25 cellular contexts compared by ENCODE assay signal in the genomic region with DNA sequence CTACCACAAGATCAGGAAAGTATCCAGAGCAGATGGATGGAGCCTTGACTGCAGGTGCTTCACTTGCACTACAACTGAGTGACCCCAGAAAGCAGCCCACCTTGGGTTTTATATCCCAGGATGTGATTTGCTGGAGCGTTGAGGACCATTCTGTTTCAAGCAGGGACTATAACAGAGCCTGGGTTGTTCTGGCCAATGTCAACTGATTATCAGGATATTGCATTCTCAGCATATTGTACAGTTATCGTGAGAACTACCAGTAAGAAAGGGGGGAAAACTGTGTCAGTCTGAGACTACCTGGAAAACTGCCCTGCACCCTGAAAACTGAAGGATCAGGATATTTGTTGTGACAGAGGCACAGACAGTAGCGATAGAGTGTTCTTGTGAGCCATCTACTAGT. TPM values are rescaled to one million over a fixed set of nuclear protein-coding genes. Genes with fewer than 3 reads are reported as not detected.
DNase-seq lines count a peak whose midpoint lies in the region; ATAC-seq, FAIRE-seq and TF ChIP-seq lines count a peak whose summit lies in the region.
"Had no signal": no experiment of that assay in that cellular context is flagged by ENCODE, and none has a peak within 500 bp of the region (broad histone marks: within the 10 kb centered on the region; RNA-seq: fewer than 3 reads in every experiment).

No MANE protein-coding gene starts in this region.

- H3K36me3 ChIP-seq in HepG2 (replicated peaks in 1 of 2; ENCODE audit: control insufficient read depth in 1 of 2, insufficient read depth in 2 of 2, low read length in 2 of 2) (peaks cover 0 to 11% of the 10 kb centered on the region in 2 experiments; a peak in 3 of 5 replicates), right lobe of liver (peaks cover 0 to 13% (median 5%) of the 10 kb centered on the region in 4 donors), endodermal cell (ENCODE audit: control insufficient read depth, insufficient read depth, low read length) (peaks cover 40% of the 10 kb centered on the region), thymus (ENCODE audit: control insufficient read depth, insufficient read depth) (peaks cover 27% of the 10 kb centered on the region), SK-N-SH (replicated peaks in 1 of 2; ENCODE audit: control insufficient read depth in 1 of 2, insufficient read depth in 2 of 2, low read length in 1 of 2) (peaks cover 28 to 46% of the 10 kb centered on the region in 2 experiments)

- H3K9ac ChIP-seq in HepG2 (ENCODE audit: insufficient read depth, low read depth, low read length) = no peak overlapping the region
- no peak overlapping the region for H3K9ac ChIP-seq in endodermal cell (ENCODE audit: extremely low read depth, low read length, poor library complexity, severe bottlenecking)
- H3K9ac ChIP-seq in SK-N-SH = no peak overlapping the region
- H3K9ac ChIP-seq: BLaER1 treated with 17β-estradiol and CSF1 and Interleukin-3, amounts not matched to agents 10 nM and 100 nM had no signal

- POLR2A ChIA-PET in HepG2 (lab: Yijun Ruan, JAX) = no interaction called here
- POLR2A ChIA-PET in SK-N-SH (lab: Yijun Ruan, JAX) = no interaction called here

- H3K79me2 ChIP-seq in HepG2 (ENCODE audit: insufficient read depth, low read length) = no peaks in the 10 kb centered on the region
- peaks cover 19% of the 10 kb centered on the region; the same call in 1 of the 2 replicates for H3K79me2 ChIP-seq in SK-N-SH (ENCODE audit: insufficient read depth)

- TF ChIP-seq CTCF in HepG2 (CRISPR knock-in tag; IDR thresholded peaks at IDR 0.05) (no peak), right lobe of liver (IDR thresholded peaks at IDR 0.05) (no peak), endodermal cell (conservative IDR thresholded peaks at IDR 0.05) (no peak), SK-N-SH (IDR thresholded peaks at IDR 0.05) (no peak)

- H3K27ac ChIP-seq in HepG2 (ENCODE audit: extremely low read length, insufficient read depth, low read length) (no peak overlapping the region), right lobe of liver (no peak overlapping the region), endodermal cell (ENCODE audit: low read depth, low read length) (no peak overlapping the region), thymus (ENCODE audit: low read depth) (peak overlapping the region; percentile 18), SK-N-SH (ENCODE audit: low read depth in 2 of 2, low read length in 1 of 2) (no peak overlapping the region)
- H3K27ac ChIP-seq: 22Rv1; BLaER1 treated with 17β-estradiol and CSF1 and Interleukin-3, amounts not matched to agents 10 nM and 100 nM had no signal

- TF ChIP-seq EP300 in HepG2 (IDR thresholded peaks at IDR 0.05; ENCODE audit: low read depth in 2 of 2, low read length in 2 of 2) (no peak), HepG2 (CRISPR knock-in tag; IDR thresholded peaks at IDR 0.05; ENCODE audit: borderline replicate concordance) (no peak), SK-N-SH (IDR thresholded peaks at IDR 0.05; ENCODE audit: borderline replicate concordance in 1 of 2, low read depth in 1 of 2, low read length in 1 of 2) (no peak)

- TF ChIP-seq RAD21 in HepG2 (CRISPR knock-in tag; IDR thresholded peaks at IDR 0.05) (no peak), SK-N-SH (IDR thresholded peaks at IDR 0.05; ENCODE audit: low read length) (no peak)

- peaks cover 27% of the 10 kb centered on the region for H3K9me3 Mint-ChIP-seq in endodermal cell

- intact Hi-C loops in HepG2 (cut with micrococcal nuclease; ENCODE audit: unreplicated experiment) = no loop called here
- intact Hi-C loops in right lobe of liver (cut with DNase I) = no loop called here

- no peak overlapping the region for H3K27ac Mint-ChIP-seq in endodermal cell
- H3K27ac Mint-ChIP-seq: CD14-positive monocyte; CD4-positive, alpha-beta T cell; CD8-positive, alpha-beta memory T cell; GM23338; H9 had no signal

- peaks cover 39% of the 10 kb centered on the region for H3K36me3 Mint-ChIP-seq in endodermal cell (ENCODE audit: low read depth)

- peaks cover 13% of the 10 kb centered on the region for H3K4me1 Mint-ChIP-seq in endodermal cell
- H3K4me1 Mint-ChIP-seq: CD14-positive monocyte; CD8-positive, alpha-beta memory T cell; GM23338; H9 had no signal

- H4K20me1 ChIP-seq in HepG2 (ENCODE audit: insufficient read depth, low read length) (no peaks in the 10 kb centered on the region), SK-N-SH (ENCODE audit: insufficient read depth) (no peaks in the 10 kb centered on the region)

- H3K4me1 ChIP-seq in HepG2 (ENCODE audit: insufficient read depth, low read length) (no peaks in the 10 kb centered on the region), right lobe of liver (no peaks in the 10 kb centered on the region), endodermal cell (ENCODE audit: control insufficient read depth, insufficient read depth, low read length) (no peaks in the 10 kb centered on the region), thymus (ENCODE audit: control insufficient read depth, insufficient read depth, low read length) (no peaks in the 10 kb centered on the region), SK-N-SH (ENCODE audit: control insufficient read depth in 1 of 2, insufficient read depth in 2 of 2, low read depth in 1 of 2, low read length in 1 of 2) (no peaks in the 10 kb centered on the region)
- H3K4me1 ChIP-seq: BE2C; BLaER1 treated with 17β-estradiol and CSF1 and Interleukin-3, amounts not matched to agents 10 nM and 100 nM had no signal

- peaks cover 7% of the 10 kb centered on the region for H3K27me3 Mint-ChIP-seq in endodermal cell (ENCODE audit: insufficient read depth)
- H3K27me3 Mint-ChIP-seq: CD4-positive, alpha-beta T cell; CD8-positive, alpha-beta memory T cell had no signal

- FAIRE-seq in HepG2 (lab: Jason Lieb, UNC) = no peak
- FAIRE-seq: A204.1, D721Med, GM12878, GM19239 had no signal

- no peak overlapping the region for H3K4me2 ChIP-seq in HepG2 (ENCODE audit: low read depth, low read length)
- no peak overlapping the region for H3K4me2 ChIP-seq in SK-N-SH
- H3K4me2 ChIP-seq: BLaER1 treated with 17β-estradiol and CSF1 and Interleukin-3, amounts not matched to agents 10 nM and 100 nM; GM23338 had no signal

- no peak overlapping the region for H3K4me3 ChIP-seq in HepG2 (replicated peaks in 1 of 3; ENCODE audit: insufficient read depth in 1 of 3, low read depth in 2 of 3, low read length in 3 of 3)
- H3K4me3 ChIP-seq in right lobe of liver = no peak overlapping the region
- H3K4me3 ChIP-seq in endodermal cell (ENCODE audit: low read length) = peak overlapping the region; percentile 9
- H3K4me3 ChIP-seq in thymus (ENCODE audit: low read length) = no peak overlapping the region
- no peak overlapping the region for H3K4me3 ChIP-seq in SK-N-SH (ENCODE audit: low read depth in 2 of 2, low read length in 1 of 2)
- H3K4me3 ChIP-seq: BLaER1 treated with 17β-estradiol and CSF1 and Interleukin-3, amounts not matched to agents 10 nM and 100 nM; GM12878; GM23338 had no signal

- 70% methylated on average over 3 of the region's 3 CpGs for WGBS in HepG2 (ENCODE audit: low lambda C conversion rate)
- 96% methylated on average over 3 of the region's 3 CpGs for WGBS in right lobe of liver (ENCODE audit: insufficient coverage, low coverage, low lambda C conversion rate, missing lambda C conversion rate)
- 91 to 98% methylated on average over 3 of the region's 3 CpGs for WGBS in endodermal cell (ENCODE audit: insufficient coverage in 1 of 2, insufficient read length in 1 of 2), 2 experiments
- 99% methylated on average over 3 of the region's 3 CpGs for WGBS in thymus
- 88% methylated on average over 3 of the region's 3 CpGs for WGBS in SK-N-SH (ENCODE audit: low lambda C conversion rate)

- H3K9me3 ChIP-seq in HepG2 (ENCODE audit: low read length) = no peaks in the 10 kb centered on the region; the same call in 1 of the 2 replicates
- peaks cover 0 to 10% (median 5%) of the 10 kb centered on the region in 4 donors for H3K9me3 ChIP-seq in right lobe of liver
- H3K9me3 ChIP-seq in endodermal cell (ENCODE audit: control insufficient read depth, low read length) = peaks cover 25% of the 10 kb centered on the region
- H3K9me3 ChIP-seq in thymus (ENCODE audit: control insufficient read depth) = peaks cover 10% of the 10 kb centered on the region
- 0 out of 2 replicates have a peak, but pooled peaks cover 7% of the 10 kb centered on the region for H3K9me3 ChIP-seq in SK-N-SH

- no TSS peak for BruUV-seq in HepG2 (replicated peaks; lab: Mats Ljungman, UMichigan)

- CTCF ChIA-PET in HepG2 (lab: Yijun Ruan, JAX; ENCODE audit: low intra/inter-chr PET ratio, low total read pairs) (no interaction called here), SK-N-SH (lab: Yijun Ruan, JAX) (no interaction called here)

- H3K9me2 ChIP-seq in SK-N-SH = no peaks in the 10 kb centered on the region

- H3K4me3 Mint-ChIP-seq in endodermal cell = no peak overlapping the region
- H3K4me3 Mint-ChIP-seq: CD14-positive monocyte; CD4-positive, alpha-beta T cell; GM23338; H9 had no signal

- DNase-seq in HepG2 (ENCODE audit: low spot score) (no peak), right lobe of liver (no peak), endodermal cell (no peak), SK-N-SH (no peak)
- DNase-seq: ACHN; AML-193; BE2C; CD4-positive, alpha-beta T cell; CD8-positive, alpha-beta memory T cell; DMS 273 treated with DMSO at 0.1 percent for 48 hours; DMS79; EL; GDM1; H9 had no signal

- peaks cover 5% of the 10 kb centered on the region for H3F3A ChIP-seq in SK-N-SH (replicated peaks; ENCODE audit: insufficient read depth)

- ATAC-seq in HepG2 (no peak; the same call in 2 of the 3 replicates), right lobe of liver (no peak), GM21825 (IDR thresholded peaks at IDR 0.05; ENCODE audit: unreplicated experiment) (no peak)
- ATAC-seq: GM12878, GM23338, HCT116 had no signal

- in situ Hi-C loops in HepG2 (cut with HindIII; ENCODE audit: extremely low pct_ligation_motif_present, low pct_unique_long_range_greater_than_20kb) = no loop called here

- TF ChIP-seq POLR2A in HepG2 (IDR thresholded peaks at IDR 0.05; ENCODE audit: insufficient read depth in 1 of 2, low read depth in 2 of 2, low read length in 2 of 2) = no peak
- no peak for TF ChIP-seq POLR2A in right lobe of liver (IDR thresholded peaks at IDR 0.05)

- H2AFZ ChIP-seq in HepG2 (ENCODE audit: low read length) (no peak overlapping the region), SK-N-SH (ENCODE audit: low read depth) (no peak overlapping the region)
- H2AFZ ChIP-seq: GM23338 had no signal

- H3K27me3 ChIP-seq in HepG2 (ENCODE audit: control insufficient read depth in 1 of 2, insufficient read depth in 2 of 2, low read length in 2 of 2) = no peaks in the 10 kb centered on the region
- H3K27me3 ChIP-seq in right lobe of liver = no peaks in the 10 kb centered on the region
- no peaks in the 10 kb centered on the region for H3K27me3 ChIP-seq in endodermal cell (ENCODE audit: control insufficient read depth, insufficient read depth, low read length, poor library complexity, severe bottlenecking)
- no peaks in the 10 kb centered on the region for H3K27me3 ChIP-seq in thymus (ENCODE audit: control insufficient read depth, insufficient read depth)
- H3K27me3 ChIP-seq in SK-N-SH (ENCODE audit: insufficient read depth) = no peaks in the 10 kb centered on the region
- H3K27me3 ChIP-seq: BE2C had no signal

RNA-seq across cellular contexts. Expression of gene ZNF669, which starts 8.0 kb away (rescaled TPM):
- total RNA-seq in HepG2 (2016; rRNA removed; fragmentation: Illumina TruSeq; extraction: Trizol) = 13.6 and 14.6 TPM in 2 replicates
- total RNA-seq in HepG2 (2016; cell fraction: cytosol; rRNA removed; fragmentation: Illumina TruSeq; extraction: Trizol; ENCODE audit: low read depth) = 2.4 and 3.5 TPM in 2 replicates
- total RNA-seq in HepG2 (2016; cell fraction: insoluble cytoplasmic fraction; rRNA removed; fragmentation: Illumina TruSeq; extraction: Trizol) = 10.6 and 14.2 TPM in 2 replicates
- total RNA-seq in HepG2 (2016; cell fraction: membrane; rRNA removed; fragmentation: Illumina TruSeq; extraction: Trizol) = 5.9 and 7.8 TPM in 2 replicates
- total RNA-seq in HepG2 (2016; cell fraction: nucleus; rRNA removed; fragmentation: Illumina TruSeq; extraction: Trizol) = 9.1 and 11.4 TPM in 2 replicates
- 2.8 and 3.1 TPM in 2 replicates for polyA plus RNA-seq in HepG2 (2011; rRNA removed)
- 1.6 and 2.7 TPM in 2 replicates for polyA plus RNA-seq in HepG2 (2011; cell fraction: cytosol; rRNA removed)
- 1.7 and 1.8 TPM in 2 replicates for polyA plus RNA-seq in HepG2 (2011; cell fraction: nucleus; rRNA removed)
- 3.2 and 4.3 TPM in 2 replicates for polyA plus RNA-seq in HepG2 (2012)
- 0.65 and 0.85 TPM in 2 replicates for polyA plus RNA-seq in HepG2 (2016; cell fraction: cytosol; fragmentation: Illumina TruSeq; extraction: Trizol; ENCODE audit: low read depth)
- polyA plus RNA-seq in HepG2 (2016; cell fraction: insoluble cytoplasmic fraction; fragmentation: Illumina TruSeq; extraction: Trizol; ENCODE audit: low read depth) = 6.7 and 7.5 TPM in 2 replicates
- polyA plus RNA-seq in HepG2 (2016; cell fraction: membrane; fragmentation: Illumina TruSeq; extraction: Trizol; ENCODE audit: low read depth) = 0.85 and 1.5 TPM in 2 replicates
- 4.8 and 6.8 TPM in 2 replicates for polyA plus RNA-seq in HepG2 (2016; cell fraction: nucleus; fragmentation: Illumina TruSeq; extraction: Trizol; ENCODE audit: insufficient read depth, low read depth)
- polyA minus RNA-seq in HepG2 (2011; rRNA and poly(A)+ RNA removed; ENCODE audit: low replicate concordance) = 5.8 and 7.0 TPM in 2 replicates
- polyA minus RNA-seq in HepG2 (2011; cell fraction: cytosol; rRNA and poly(A)+ RNA removed) = 3.7 and 4.6 TPM in 2 replicates
- polyA minus RNA-seq in HepG2 (2011; cell fraction: nucleus; rRNA and poly(A)+ RNA removed) = 9.9 and 10.7 TPM in 2 replicates
- 1 to 10 TPM in 5 of 6 experiments, under 1 TPM in 1; 0.90 to 2.6 (median 1.5) TPM for total RNA-seq in right lobe of liver
- 10 to 100 TPM; 14.3 to 20.6 TPM for total RNA-seq in endodermal cell
- 14.8 TPM for polyA plus RNA-seq in endodermal cell (2013, experiment 1 of 2)
- polyA plus RNA-seq in endodermal cell (2013, experiment 2 of 2) = 13.7 TPM
- 10.0 TPM for polyA plus RNA-seq in thymus
- polyA plus RNA-seq in SK-N-SH (2012; rRNA removed) = 3.3 and 3.7 TPM in 2 replicates
- 4.4 and 4.6 TPM in 2 replicates for polyA plus RNA-seq in SK-N-SH (2012; cell fraction: cytosol; rRNA removed)
- polyA plus RNA-seq in SK-N-SH (2012; cell fraction: nucleus; rRNA removed) = 2.5 and 5.1 TPM in 2 replicates

RNA-seq across cellular contexts. Expression of gene ZNF670, which starts 17.5 kb away (rescaled TPM):
- 10.9 and 15.2 TPM in 2 replicates for total RNA-seq in HepG2 (2016; rRNA removed; fragmentation: Illumina TruSeq; extraction: Trizol)
- 3.3 and 4.0 TPM in 2 replicates for total RNA-seq in HepG2 (2016; cell fraction: cytosol; rRNA removed; fragmentation: Illumina TruSeq; extraction: Trizol; ENCODE audit: low read depth)
- 10.9 and 17.3 TPM in 2 replicates for total RNA-seq in HepG2 (2016; cell fraction: insoluble cytoplasmic fraction; rRNA removed; fragmentation: Illumina TruSeq; extraction: Trizol)
- 6.3 and 7.0 TPM in 2 replicates for total RNA-seq in HepG2 (2016; cell fraction: membrane; rRNA removed; fragmentation: Illumina TruSeq; extraction: Trizol)
- total RNA-seq in HepG2 (2016; cell fraction: nucleus; rRNA removed; fragmentation: Illumina TruSeq; extraction: Trizol) = 6.2 and 8.1 TPM in 2 replicates
- polyA plus RNA-seq in HepG2 (2011; rRNA removed) = 3.1 and 4.2 TPM in 2 replicates
- polyA plus RNA-seq in HepG2 (2011; cell fraction: cytosol; rRNA removed) = 1.2 and 1.4 TPM in 2 replicates
- 2.3 and 2.7 TPM in 2 replicates for polyA plus RNA-seq in HepG2 (2011; cell fraction: nucleus; rRNA removed)
- 6.0 and 9.2 TPM in 2 replicates for polyA plus RNA-seq in HepG2 (2012)
- polyA plus RNA-seq in HepG2 (2016; cell fraction: cytosol; fragmentation: Illumina TruSeq; extraction: Trizol; ENCODE audit: low read depth) = 0.41 and 0.53 TPM in 2 replicates
- polyA plus RNA-seq in HepG2 (2016; cell fraction: insoluble cytoplasmic fraction; fragmentation: Illumina TruSeq; extraction: Trizol; ENCODE audit: low read depth) = 13.4 and 14.2 TPM in 2 replicates
- 2.0 and 2.3 TPM in 2 replicates for polyA plus RNA-seq in HepG2 (2016; cell fraction: membrane; fragmentation: Illumina TruSeq; extraction: Trizol; ENCODE audit: low read depth)
- polyA plus RNA-seq in HepG2 (2016; cell fraction: nucleus; fragmentation: Illumina TruSeq; extraction: Trizol; ENCODE audit: insufficient read depth, low read depth) = 5.8 and 7.7 TPM in 2 replicates
- polyA minus RNA-seq in HepG2 (2011; rRNA and poly(A)+ RNA removed; ENCODE audit: low replicate concordance) = 0.82 and 2.0 TPM in 2 replicates
- 4.1 and 4.4 TPM in 2 replicates for polyA minus RNA-seq in HepG2 (2011; cell fraction: cytosol; rRNA and poly(A)+ RNA removed)
- 14.9 and 16.4 TPM in 2 replicates for polyA minus RNA-seq in HepG2 (2011; cell fraction: nucleus; rRNA and poly(A)+ RNA removed)
- total RNA-seq in right lobe of liver = 1 to 10 TPM in 5 of 6 experiments, under 1 TPM in 1; 0.79 to 2.7 (median 1.5) TPM
- total RNA-seq in endodermal cell = 10 to 100 TPM; 10.9 to 15.7 TPM
- polyA plus RNA-seq in endodermal cell (2013, experiment 1 of 2) = 14.0 TPM
- polyA plus RNA-seq in endodermal cell (2013, experiment 2 of 2) = 13.1 TPM
- polyA plus RNA-seq in thymus = 3.0 TPM
- polyA plus RNA-seq in SK-N-SH (2012; rRNA removed) = 0.84 and 1.4 TPM in 2 replicates
- polyA plus RNA-seq in SK-N-SH (2012; cell fraction: cytosol; rRNA removed) = 1.6 and 2.0 TPM in 2 replicates
- 0.43 and 0.93 TPM in 2 replicates for polyA plus RNA-seq in SK-N-SH (2012; cell fraction: nucleus; rRNA removed)
